ENCODE assay signal across 14 cellular contexts in the genomic region with DNA sequence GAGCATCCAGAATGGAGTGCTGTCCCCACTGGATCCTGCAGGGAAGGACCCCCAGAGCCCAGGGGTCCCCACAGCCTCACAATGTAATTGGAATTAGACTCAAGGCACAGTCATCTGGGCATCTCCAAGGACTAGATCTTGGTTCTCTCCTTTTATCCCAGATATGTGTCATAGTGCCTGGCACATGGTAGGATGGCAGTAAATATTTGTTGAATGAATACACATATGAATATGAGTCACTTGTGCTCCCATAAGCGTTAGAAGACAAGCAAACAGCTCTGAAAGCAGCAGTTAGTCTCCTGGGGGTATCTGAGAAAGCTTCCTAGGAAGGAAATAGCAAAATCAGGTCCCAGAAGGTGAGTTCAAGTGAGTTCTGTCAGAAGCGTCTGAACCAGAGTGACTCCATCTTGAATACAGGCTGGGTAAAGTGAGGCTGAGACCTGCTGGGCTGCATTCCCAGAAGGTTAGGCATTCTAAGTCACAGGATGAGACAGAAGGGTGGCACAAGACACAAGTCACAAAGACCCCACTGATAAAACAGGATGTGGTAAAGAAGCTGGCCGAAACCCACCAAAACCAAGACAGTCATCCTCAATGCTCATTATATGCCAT.
DNase-seq lines count a peak whose midpoint lies in the region; ATAC-seq, FAIRE-seq and TF ChIP-seq lines count a peak whose summit lies in the region.
"Had no signal": no experiment of that assay in that cellular context is flagged by ENCODE, and none has a peak within 500 bp of the region (broad histone marks: within the 10 kb centered on the region; RNA-seq: fewer than 3 reads in every experiment).

No MANE protein-coding gene starts in this region.

- CTCF ChIA-PET in SK-N-SH (lab: Yijun Ruan, JAX) = no interaction called here

- intact Hi-C loops in body of pancreas (cut with DNase I) = no loop called here

- no peak overlapping the region for H3K27ac ChIP-seq in SK-N-SH (ENCODE audit: low read depth in 2 of 2, low read length in 1 of 2)
- no peak overlapping the region for H3K27ac ChIP-seq in fibroblast of lung (ENCODE audit: insufficient read depth, low read length)
- no peak overlapping the region for H3K27ac ChIP-seq in body of pancreas
- H3K27ac ChIP-seq: prostate gland, upper lobe of right lung had no signal

- TF ChIP-seq EP300 in SK-N-SH (IDR thresholded peaks at IDR 0.05; ENCODE audit: borderline replicate concordance in 1 of 2, low read depth in 1 of 2, low read length in 1 of 2) = no peak

- no peak overlapping the region for H3K9ac ChIP-seq in SK-N-SH
- H3K9ac ChIP-seq in fibroblast of lung (ENCODE audit: insufficient read depth, low read length) = no peak overlapping the region

- H3K27me3 ChIP-seq in SK-N-SH (ENCODE audit: insufficient read depth) = no peaks in the 10 kb centered on the region
- H3K27me3 ChIP-seq in fibroblast of lung (ENCODE audit: control insufficient read depth, insufficient read depth, low read length) = no peaks in the 10 kb centered on the region
- no peaks in the 10 kb centered on the region for H3K27me3 ChIP-seq in body of pancreas
- H3K27me3 ChIP-seq: upper lobe of right lung had no signal

- TF ChIP-seq POLR2A in body of pancreas (IDR thresholded peaks at IDR 0.05) = no peak

- no peak overlapping the region for H3K4me2 ChIP-seq in SK-N-SH
- no peak overlapping the region for H3K4me2 ChIP-seq in fibroblast of lung (ENCODE audit: extremely low read depth, insufficient read depth, low read length)

- peak; percentile 4 for FAIRE-seq in GM19239 (lab: Jason Lieb, UNC)
- FAIRE-seq: kidney had no signal

- H2AFZ ChIP-seq in SK-N-SH (ENCODE audit: low read depth) = no peak overlapping the region
- H2AFZ ChIP-seq in fibroblast of lung (ENCODE audit: low read length) = no peak overlapping the region

- no peaks in the 10 kb centered on the region for H3K9me2 ChIP-seq in SK-N-SH

- TF ChIP-seq CTCF in SK-N-SH (IDR thresholded peaks at IDR 0.05) = no peak
- no peak for TF ChIP-seq CTCF in fibroblast of lung (conservative IDR thresholded peaks at IDR 0.05 in 1 of 2, IDR thresholded peaks at IDR 0.05 in 1 of 2; ENCODE audit: low read depth in 1 of 2, low read length in 2 of 2)
- TF ChIP-seq CTCF in body of pancreas (IDR thresholded peaks at IDR 0.05) = no peak

- H3K79me2 ChIP-seq in SK-N-SH (ENCODE audit: insufficient read depth) (no peaks in the 10 kb centered on the region), fibroblast of lung (ENCODE audit: control insufficient read depth, insufficient read depth, low read length) (no peaks in the 10 kb centered on the region)

- POLR2A ChIA-PET in SK-N-SH (lab: Yijun Ruan, JAX) = no interaction called here

- H4K20me1 ChIP-seq in SK-N-SH (ENCODE audit: insufficient read depth) (no peaks in the 10 kb centered on the region), fibroblast of lung (ENCODE audit: control insufficient read depth, extremely low read depth, insufficient read depth, low read length) (no peaks in the 10 kb centered on the region)

- no peaks in the 10 kb centered on the region for H3F3A ChIP-seq in SK-N-SH (replicated peaks; ENCODE audit: insufficient read depth)

- H3K36me3 ChIP-seq in SK-N-SH (replicated peaks in 1 of 2; ENCODE audit: control insufficient read depth in 1 of 2, insufficient read depth in 2 of 2, low read length in 1 of 2) = no peaks in the 10 kb centered on the region
- no peaks in the 10 kb centered on the region for H3K36me3 ChIP-seq in fibroblast of lung (ENCODE audit: control insufficient read depth, insufficient read depth, low read length)
- no peaks in the 10 kb centered on the region for H3K36me3 ChIP-seq in body of pancreas (replicated peaks in 1 of 2; ENCODE audit: insufficient read depth in 1 of 2, low read depth in 2 of 2)
- H3K36me3 ChIP-seq: prostate gland, upper lobe of right lung had no signal

- H3K4me3 ChIP-seq in SK-N-SH (ENCODE audit: low read depth in 2 of 2, low read length in 1 of 2) = no peak overlapping the region
- H3K4me3 ChIP-seq in fibroblast of lung (replicated peaks in 1 of 4; ENCODE audit: control extremely low read depth in 1 of 4, insufficient read depth in 1 of 4, low read depth in 3 of 4, low read length in 4 of 4) = no peak overlapping the region
- H3K4me3 ChIP-seq in body of pancreas = no peak overlapping the region
- H3K4me3 ChIP-seq: prostate gland, upper lobe of right lung had no signal

- WGBS in SK-N-SH (ENCODE audit: low lambda C conversion rate) = 48% methylated on average over 3 of the region's 3 CpGs
- 76 to 77% methylated on average over 3 of the region's 3 CpGs for WGBS in body of pancreas, 2 donors

- ATAC-seq in GM21528 (IDR thresholded peaks at IDR 0.05; ENCODE audit: low FRiP score, unreplicated experiment) (no peak), body of pancreas (no peak)
- ATAC-seq: activated CD8-positive, alpha-beta memory T cell treated with anti-CD3 and anti-CD28 coated beads, Interleukin-2, amount 10 ng/mL, durations not matched to agents 7 days and 5 days; upper lobe of right lung had no signal

- no peaks in the 10 kb centered on the region for H3K9me3 ChIP-seq in SK-N-SH
- H3K9me3 ChIP-seq in fibroblast of lung (ENCODE audit: control insufficient read depth, insufficient read depth, low read depth, low read length) = no peaks in the 10 kb centered on the region
- no peaks in the 10 kb centered on the region for H3K9me3 ChIP-seq in body of pancreas
- H3K9me3 ChIP-seq: prostate gland, upper lobe of right lung had no signal

- TF ChIP-seq RAD21 in SK-N-SH (IDR thresholded peaks at IDR 0.05; ENCODE audit: low read length) = no peak

- DNase-seq in A172 (ENCODE audit: low spot score) (peak; percentile 81), GM19239 (ENCODE audit: insufficient read length, low spot score) (no peak), SK-N-SH (no peak), fibroblast of lung (ENCODE audit: low read depth in 2 of 2) (peak; percentile 19 to 40), GOT3 (lab: John Stamatoyannopoulos, UW) (no peak), body of pancreas (no peak)
- no peak for DNase-seq in stimulated activated CD4-positive, alpha-beta T cell treated with anti-CD3 and anti-CD28 coated beads, Interleukin-4, amount 100 ng/mL, for 24 hours
- DNase-seq: activated CD8-positive, alpha-beta memory T cell treated with anti-CD3 and anti-CD28 coated beads, Interleukin-2, amount 10 ng/mL, durations not matched to agents 7 days and 5 days; kidney; NCI-H2107; OCI-M1; upper lobe of right lung had no signal

- peaks cover 7 to 9% of the 10 kb centered on the region in 2 experiments; a peak in 3 of 4 replicates for H3K4me1 ChIP-seq in SK-N-SH (ENCODE audit: control insufficient read depth in 1 of 2, insufficient read depth in 2 of 2, low read depth in 1 of 2, low read length in 1 of 2)
- no peaks in the 10 kb centered on the region for H3K4me1 ChIP-seq in fibroblast of lung (ENCODE audit: control insufficient read depth, extremely low read depth, insufficient read depth, low read length)
- H3K4me1 ChIP-seq in body of pancreas = no peaks in the 10 kb centered on the region
- H3K4me1 ChIP-seq: prostate gland, upper lobe of right lung had no signal

TF ChIP-seq in SK-N-SH, 30 proteins besides CTCF, POLR2A, EP300 and RAD21:
- TF ChIP-seq TCF12 (IDR thresholded peaks at IDR 0.05) (no peak), MAX (IDR thresholded peaks at IDR 0.05; ENCODE audit: low read depth) (no peak), POLR2AphosphoS5 (IDR thresholded peaks at IDR 0.05; ENCODE audit: low read depth, low read length) (no peak), RFX5 (IDR thresholded peaks at IDR 0.05; ENCODE audit: low read length) (no peak), GATA2 (CRISPR knock-in tag; IDR thresholded peaks at IDR 0.05) (no peak), JUND (IDR thresholded peaks at IDR 0.05) (peak; percentile 49), FOSL2 (IDR thresholded peaks at IDR 0.05; ENCODE audit: borderline replicate concordance, low read depth) (peak; percentile 60; the same call in 1 of the 2 replicates), NRF1 (IDR thresholded peaks at IDR 0.05; ENCODE audit: low read depth, low read length) (no peak), FOXM1 (IDR thresholded peaks at IDR 0.05; ENCODE audit: low read depth) (no peak)

Comparison
In these comparisons a context has a peak if more than half of its experiments do, and no peak if none do; other contexts are left out.
1. DNase-seq: peak in A172 (single experiment) and fibroblast of lung (2 of 2); none in GM19239 (single experiment), SK-N-SH (single experiment), GOT3 (single experiment), stimulated activated CD4-positive, alpha-beta T cell treated with anti-CD3 and anti-CD28 coated beads, Interleukin-4, amount 100 ng/mL, for 24 hours (single experiment) and body of pancreas (0 of 4).